11 cellular contexts compared by ENCODE assay signal in genomic region chr10:76324283-76324682, GRCh38.
DNase-seq lines count a peak whose midpoint lies in the region; ATAC-seq, FAIRE-seq and TF ChIP-seq lines count a peak whose summit lies in the region.
"Had no signal": no experiment of that assay in that cellular context is flagged by ENCODE, and none has a peak within 500 bp of the region (broad histone marks: within the 10 kb centered on the region; RNA-seq: fewer than 3 reads in every experiment).

No MANE protein-coding gene starts in this region.

- H3K27me3 ChIP-seq in pancreas: no peaks in the 10 kb centered on the region

- intact Hi-C loops in Right ventricle myocardium superior (cut with DNase I) (no loop called here), pancreas (cut with DNase I) (no loop called here)

- H3K4me3 ChIP-seq in pancreas: no peak overlapping the region

- DNase-seq in DMS153 treated with DMSO at 0.1 percent for 48 hours (lab: John Stamatoyannopoulos, UW; ENCODE audit: unreplicated experiment) (peak; percentile 28), NCI-H2081 treated with DMSO at 0.1 percent for 48 hours (lab: John Stamatoyannopoulos, UW) (peak; percentile 20), Right ventricle myocardium superior (peak; percentile 71), pancreas (peak in 3 of 6 donors; percentile 23 to 56 (median 46))
- no peak for DNase-seq in stimulated activated naive CD8-positive, alpha-beta T cell treated with anti-CD3 and anti-CD28 coated beads, Interleukin-15, Interleukin-2, amounts not matched to agents 100 U/mL and 50 U/mL, for 24 hours
- no peak for DNase-seq in effector CD8-positive, alpha-beta T cell (lab: John Stamatoyannopoulos, UW)
- DNase-seq: activated CD8-positive, alpha-beta T cell treated with anti-CD3 and anti-CD28 coated beads, Interleukin-2, amount 10 ng/mL, durations not matched to agents 7 days and 5 days; activated naive CD4-positive, alpha-beta T cell treated with Interleukin-2 at 50 U/mL for 16 hours; T-helper 9 cell had no signal

- H3K36me3 ChIP-seq in pancreas: no peaks in the 10 kb centered on the region

- WGBS in pancreas, 2 donors: 52% methylated on average over 6 of the region's 6 CpGs

- ATAC-seq in Right ventricle myocardium superior (ENCODE audit: poor library complexity): peak; percentile 97
- ATAC-seq in pancreas: peak; percentile 53 to 89 (median 78)
- ATAC-seq in HG03039 (IDR thresholded peaks at IDR 0.05; ENCODE audit: unreplicated experiment): no peak
- no peak for ATAC-seq in stimulated activated naive CD8-positive, alpha-beta T cell treated with anti-CD3 and anti-CD28 coated beads, Interleukin-15, Interleukin-2, amounts not matched to agents 100 U/mL and 50 U/mL, for 24 hours
- ATAC-seq in HG02970 (IDR thresholded peaks at IDR 0.05; ENCODE audit: low FRiP score, unreplicated experiment): no peak
- ATAC-seq: activated CD8-positive, alpha-beta T cell treated with anti-CD3 and anti-CD28 coated beads, Interleukin-2, amount 10 ng/mL, durations not matched to agents 7 days and 5 days had no signal

- H3K4me1 ChIP-seq in pancreas: no peaks in the 10 kb centered on the region

- H3K9me3 ChIP-seq in pancreas: no peaks in the 10 kb centered on the region

- no peak overlapping the region for H3K27ac ChIP-seq in pancreas

- no peak for TF ChIP-seq CTCF in pancreas (IDR thresholded peaks at IDR 0.05)

- no peak for FAIRE-seq in pancreas (lab: Jason Lieb, UNC)

Comparison
In these comparisons a context has a peak if more than half of its experiments do, and no peak if none do; other contexts are left out.
1. DNase-seq: peak in DMS153 treated with DMSO at 0.1 percent for 48 hours (single experiment), NCI-H2081 treated with DMSO at 0.1 percent for 48 hours (single experiment) and Right ventricle myocardium superior (single experiment); none in stimulated activated naive CD8-positive, alpha-beta T cell treated with anti-CD3 and anti-CD28 coated beads, Interleukin-15, Interleukin-2, amounts not matched to agents 100 U/mL and 50 U/mL, for 24 hours (single experiment) and effector CD8-positive, alpha-beta T cell (single experiment).
2. ATAC-seq: peak in Right ventricle myocardium superior (single experiment) and pancreas (4 of 4); none in HG03039 (single experiment), stimulated activated naive CD8-positive, alpha-beta T cell treated with anti-CD3 and anti-CD28 coated beads, Interleukin-15, Interleukin-2, amounts not matched to agents 100 U/mL and 50 U/mL, for 24 hours (single experiment) and HG02970 (single experiment).